ENCODE assay signal across 1 cellular context in the genomic region with DNA sequence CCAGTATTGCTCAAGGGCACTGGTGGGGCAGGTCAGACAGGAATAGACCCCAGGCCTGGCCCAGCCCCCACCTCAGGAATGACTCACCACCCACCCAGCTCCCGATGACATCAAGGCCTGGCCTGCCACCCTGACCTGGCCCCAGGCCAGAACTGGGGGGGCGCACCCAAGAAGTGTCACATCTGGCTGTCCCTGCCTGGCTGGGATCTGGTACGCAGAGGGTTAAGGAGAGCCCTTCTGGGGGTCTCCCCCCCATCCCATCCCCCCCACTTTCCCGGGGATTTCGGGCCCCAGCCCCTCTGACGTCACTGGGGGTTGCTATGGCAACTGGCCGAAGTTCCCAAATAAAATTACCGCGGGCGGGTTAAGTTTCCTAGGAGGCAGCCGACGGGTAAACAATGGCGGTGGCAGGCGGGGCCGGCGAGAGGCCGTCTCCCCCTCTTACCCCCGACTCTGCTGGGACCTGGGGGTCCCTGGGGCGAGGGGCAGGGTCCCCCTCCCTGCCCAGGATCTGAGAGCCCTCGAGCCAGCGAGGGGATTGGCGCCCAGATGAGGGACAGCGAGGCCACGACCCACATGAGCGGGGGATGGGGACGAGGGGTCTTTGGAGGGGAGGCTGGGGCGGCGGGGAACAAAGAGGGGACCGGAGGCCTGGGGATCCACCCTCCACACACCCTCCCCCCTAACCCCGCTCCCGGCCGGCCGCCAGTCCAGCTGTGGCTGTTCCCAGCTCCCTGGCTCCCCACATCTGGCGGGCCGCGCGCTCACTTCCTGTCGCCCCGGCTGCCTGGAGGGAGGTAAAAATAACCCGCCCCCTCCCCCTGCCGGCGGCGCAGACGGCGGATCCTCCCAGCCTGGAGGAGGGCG.
TF ChIP-seq lines count a peak whose summit lies in the region.

No MANE protein-coding gene starts in this region.

TF ChIP-seq in K562, 482 proteins besides CTCF, POLR2A, EP300 and RAD21 (continued from another document and continues in another):
- no peak for TF ChIP-seq E4F1 (CRISPR knock-in tag; IDR thresholded peaks at IDR 0.05; ENCODE audit: borderline replicate concordance)
- TF ChIP-seq CAMTA2 (CRISPR knock-in tag; conservative IDR thresholded peaks at IDR 0.05): no peak
- TF ChIP-seq MECOM (CRISPR knock-in tag; IDR thresholded peaks at IDR 0.05): no peak
- TF ChIP-seq PTRF (tag; IDR thresholded peaks at IDR 0.05): no peak
- peak; percentile 83 for TF ChIP-seq NCOR1 (IDR thresholded peaks at IDR 0.05)
- TF ChIP-seq, protein P1, sequence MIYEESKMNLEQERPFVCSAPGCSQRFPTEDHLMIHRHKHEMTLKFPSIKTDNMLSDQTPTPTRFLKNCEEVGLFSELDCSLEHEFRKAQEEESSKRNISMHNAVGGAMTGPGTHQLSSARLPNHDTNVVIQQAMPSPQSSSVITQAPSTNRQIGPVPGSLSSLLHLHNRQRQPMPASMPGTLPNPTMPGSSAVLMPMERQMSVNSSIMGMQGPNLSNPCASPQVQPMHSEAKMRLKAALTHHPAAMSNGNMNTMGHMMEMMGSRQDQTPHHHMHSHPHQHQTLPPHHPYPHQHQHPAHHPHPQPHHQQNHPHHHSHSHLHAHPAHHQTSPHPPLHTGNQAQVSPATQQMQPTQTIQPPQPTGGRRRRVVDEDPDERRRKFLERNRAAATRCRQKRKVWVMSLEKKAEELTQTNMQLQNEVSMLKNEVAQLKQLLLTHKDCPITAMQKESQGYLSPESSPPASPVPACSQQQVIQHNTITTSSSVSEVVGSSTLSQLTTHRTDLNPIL (CRISPR knock-in tag; IDR thresholded peaks at IDR 0.05): no peak
- TF ChIP-seq, protein P2, sequence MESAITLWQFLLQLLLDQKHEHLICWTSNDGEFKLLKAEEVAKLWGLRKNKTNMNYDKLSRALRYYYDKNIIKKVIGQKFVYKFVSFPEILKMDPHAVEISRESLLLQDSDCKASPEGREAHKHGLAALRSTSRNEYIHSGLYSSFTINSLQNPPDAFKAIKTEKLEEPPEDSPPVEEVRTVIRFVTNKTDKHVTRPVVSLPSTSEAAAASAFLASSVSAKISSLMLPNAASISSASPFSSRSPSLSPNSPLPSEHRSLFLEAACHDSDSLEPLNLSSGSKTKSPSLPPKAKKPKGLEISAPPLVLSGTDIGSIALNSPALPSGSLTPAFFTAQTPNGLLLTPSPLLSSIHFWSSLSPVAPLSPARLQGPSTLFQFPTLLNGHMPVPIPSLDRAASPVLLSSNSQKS (CRISPR knock-in tag; IDR thresholded peaks at IDR 0.05): no peak
- TF ChIP-seq ZNF507 (tag; conservative IDR thresholded peaks at IDR 0.05): no peak
- peak; percentile 87 for TF ChIP-seq SMAD1 (IDR thresholded peaks at IDR 0.05; ENCODE audit: low read depth, low read length, partially characterized antibody)
- TF ChIP-seq, protein P3, sequence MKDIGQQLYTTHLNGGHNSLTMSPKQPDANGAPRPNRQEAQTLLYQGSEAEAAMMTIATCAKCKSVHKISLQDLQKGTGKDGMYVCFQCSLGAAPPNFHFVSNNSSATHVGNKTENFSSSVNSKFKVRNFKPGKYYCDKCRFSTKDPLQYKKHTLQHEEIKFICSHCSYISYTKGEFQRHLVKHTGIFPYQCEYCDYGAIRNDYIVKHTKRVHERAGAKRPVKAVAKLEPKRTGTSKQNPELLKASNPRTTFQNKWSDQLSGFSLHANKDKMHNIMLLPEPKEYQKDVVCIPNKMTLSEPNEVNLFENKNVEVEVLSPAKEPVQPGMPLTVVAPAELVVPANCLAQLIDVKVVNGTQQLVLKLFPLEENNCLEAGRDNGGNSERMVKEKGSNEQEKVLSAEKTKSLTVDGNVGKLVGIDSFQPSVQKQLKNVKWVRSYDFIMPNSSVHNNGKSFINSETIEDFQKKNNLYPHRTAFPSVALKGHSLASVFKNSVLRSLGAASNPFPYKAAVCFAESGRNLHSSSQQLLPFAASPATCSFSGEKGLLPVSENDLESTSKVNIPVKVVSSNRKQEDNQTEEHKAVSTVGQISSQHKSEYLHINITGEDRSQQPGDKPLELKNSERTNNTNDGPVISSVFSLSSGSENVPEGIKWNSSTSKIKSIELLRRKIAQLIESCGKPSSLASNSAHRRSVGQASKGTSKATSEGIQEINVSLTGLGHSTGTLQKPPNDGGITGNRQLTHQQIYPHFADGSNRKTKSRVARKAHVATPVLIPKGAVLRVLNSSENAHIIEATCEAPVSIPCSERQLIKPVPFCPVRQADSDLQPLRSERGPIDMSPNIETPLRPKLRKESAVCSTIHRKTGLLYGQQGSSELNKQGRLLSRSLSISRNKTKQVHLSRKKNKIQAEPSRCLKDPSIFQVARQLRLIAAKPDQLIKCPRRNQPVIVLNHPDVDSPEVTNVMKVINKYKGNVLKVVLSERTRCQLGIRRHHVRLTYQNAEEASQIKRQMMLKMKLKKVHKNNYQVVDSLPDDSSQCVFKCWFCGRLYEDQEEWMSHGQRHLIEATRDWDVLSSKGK (CRISPR knock-in tag; IDR thresholded peaks at IDR 0.05): no peak
- TF ChIP-seq L3MBTL2 (IDR thresholded peaks at IDR 0.05): no peak
- no peak for TF ChIP-seq ZNF699 (CRISPR knock-in tag; IDR thresholded peaks at IDR 0.05; ENCODE audit: insufficient replicate concordance)
- TF ChIP-seq ELF1 (tag; IDR thresholded peaks at IDR 0.05): peak; percentile 77
- TF ChIP-seq, protein P4, sequence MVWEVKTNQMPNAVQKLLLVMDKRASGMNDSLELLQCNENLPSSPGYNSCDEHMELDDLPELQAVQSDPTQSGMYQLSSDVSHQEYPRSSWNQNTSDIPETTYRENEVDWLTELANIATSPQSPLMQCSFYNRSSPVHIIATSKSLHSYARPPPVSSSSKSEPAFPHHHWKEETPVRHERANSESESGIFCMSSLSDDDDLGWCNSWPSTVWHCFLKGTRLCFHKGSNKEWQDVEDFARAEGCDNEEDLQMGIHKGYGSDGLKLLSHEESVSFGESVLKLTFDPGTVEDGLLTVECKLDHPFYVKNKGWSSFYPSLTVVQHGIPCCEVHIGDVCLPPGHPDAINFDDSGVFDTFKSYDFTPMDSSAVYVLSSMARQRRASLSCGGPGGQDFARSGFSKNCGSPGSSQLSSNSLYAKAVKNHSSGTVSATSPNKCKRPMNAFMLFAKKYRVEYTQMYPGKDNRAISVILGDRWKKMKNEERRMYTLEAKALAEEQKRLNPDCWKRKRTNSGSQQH (CRISPR knock-in tag; IDR thresholded peaks at IDR 0.05): 0 out of 2 replicates have a peak, but pooled peaks have one; percentile 7
- TF ChIP-seq, protein P5, sequence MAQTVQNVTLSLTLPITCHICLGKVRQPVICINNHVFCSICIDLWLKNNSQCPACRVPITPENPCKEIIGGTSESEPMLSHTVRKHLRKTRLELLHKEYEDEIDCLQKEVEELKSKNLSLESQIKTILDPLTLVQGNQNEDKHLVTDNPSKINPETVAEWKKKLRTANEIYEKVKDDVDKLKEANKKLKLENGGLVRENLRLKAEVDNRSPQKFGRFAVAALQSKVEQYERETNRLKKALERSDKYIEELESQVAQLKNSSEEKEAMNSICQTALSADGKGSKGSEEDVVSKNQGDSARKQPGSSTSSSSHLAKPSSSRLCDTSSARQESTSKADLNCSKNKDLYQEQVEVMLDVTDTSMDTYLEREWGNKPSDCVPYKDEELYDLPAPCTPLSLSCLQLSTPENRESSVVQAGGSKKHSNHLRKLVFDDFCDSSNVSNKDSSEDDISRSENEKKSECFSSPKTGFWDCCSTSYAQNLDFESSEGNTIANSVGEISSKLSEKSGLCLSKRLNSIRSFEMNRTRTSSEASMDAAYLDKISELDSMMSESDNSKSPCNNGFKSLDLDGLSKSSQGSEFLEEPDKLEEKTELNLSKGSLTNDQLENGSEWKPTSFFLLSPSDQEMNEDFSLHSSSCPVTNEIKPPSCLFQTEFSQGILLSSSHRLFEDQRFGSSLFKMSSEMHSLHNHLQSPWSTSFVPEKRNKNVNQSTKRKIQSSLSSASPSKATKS (CRISPR knock-in tag; IDR thresholded peaks at IDR 0.05): no peak
- no peak for TF ChIP-seq POU5F1 (IDR thresholded peaks at IDR 0.05; ENCODE audit: borderline replicate concordance, low read depth, low read length, partially characterized antibody)
- TF ChIP-seq MAX (CRISPR knock-in tag; IDR thresholded peaks at IDR 0.05): no peak
- TF ChIP-seq ZNF347 (CRISPR knock-in tag; IDR thresholded peaks at IDR 0.05; ENCODE audit: low read depth): no peak
- TF ChIP-seq ARHGAP35 (IDR thresholded peaks at IDR 0.05; ENCODE audit: partially characterized antibody): no peak
- TF ChIP-seq DPF2 (IDR thresholded peaks at IDR 0.05): peak; percentile 91
- TF ChIP-seq ILK (tag; IDR thresholded peaks at IDR 0.05; ENCODE audit: borderline replicate concordance, low read depth): no peak
- no peak for TF ChIP-seq ZNF165 (CRISPR knock-in tag; IDR thresholded peaks at IDR 0.05; ENCODE audit: borderline replicate concordance)
- peak in 1 of 2 experiments; percentile 30; a peak in 1 of 4 replicates for TF ChIP-seq FOXK2 (conservative IDR thresholded peaks at IDR 0.05 in 1 of 2, IDR thresholded peaks at IDR 0.05 in 1 of 2; ENCODE audit: low read depth in 2 of 2)
- TF ChIP-seq TOE1 (IDR thresholded peaks at IDR 0.05; ENCODE audit: borderline replicate concordance): peak; percentile 35; the same call in 1 of the 2 replicates
- no peak for TF ChIP-seq TOE1 (CRISPR knock-in tag; IDR thresholded peaks at IDR 0.05; ENCODE audit: borderline replicate concordance, low read depth)
- TF ChIP-seq, protein P6, sequence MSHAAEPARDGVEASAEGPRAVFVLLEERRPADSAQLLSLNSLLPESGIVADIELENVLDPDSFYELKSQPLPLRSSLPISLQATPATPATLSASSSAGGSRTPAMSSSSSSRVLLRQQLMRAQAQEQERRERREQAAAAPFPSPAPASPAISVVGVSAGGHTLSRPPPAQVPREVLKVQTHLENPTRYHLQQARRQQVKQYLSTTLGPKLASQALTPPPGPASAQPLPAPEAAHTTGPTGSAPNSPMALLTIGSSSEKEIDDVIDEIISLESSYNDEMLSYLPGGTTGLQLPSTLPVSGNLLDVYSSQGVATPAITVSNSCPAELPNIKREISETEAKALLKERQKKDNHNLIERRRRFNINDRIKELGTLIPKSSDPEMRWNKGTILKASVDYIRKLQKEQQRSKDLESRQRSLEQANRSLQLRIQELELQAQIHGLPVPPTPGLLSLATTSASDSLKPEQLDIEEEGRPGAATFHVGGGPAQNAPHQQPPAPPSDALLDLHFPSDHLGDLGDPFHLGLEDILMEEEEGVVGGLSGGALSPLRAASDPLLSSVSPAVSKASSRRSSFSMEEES (CRISPR knock-in tag; IDR thresholded peaks at IDR 0.05): no peak
- TF ChIP-seq CGGBP1 (CRISPR knock-in tag; IDR thresholded peaks at IDR 0.05): no peak
- no peak for TF ChIP-seq CBX2 (IDR thresholded peaks at IDR 0.05; ENCODE audit: insufficient read depth, low read length, poor library complexity, severe bottlenecking)
- no peak for TF ChIP-seq NFE2 (IDR thresholded peaks at IDR 0.05; ENCODE audit: low read depth)
- TF ChIP-seq ZNF239 (CRISPR knock-in tag; IDR thresholded peaks at IDR 0.05): no peak; the same call in 1 of the 2 replicates
- TF ChIP-seq SP2 (IDR thresholded peaks at IDR 0.05; ENCODE audit: extremely low read depth, low read depth, low read length, poor library complexity, severe bottlenecking): no peak
- peak; percentile 90 for TF ChIP-seq GABPA (tag; conservative IDR thresholded peaks at IDR 0.05; ENCODE audit: low read depth)
- TF ChIP-seq, protein P7, sequence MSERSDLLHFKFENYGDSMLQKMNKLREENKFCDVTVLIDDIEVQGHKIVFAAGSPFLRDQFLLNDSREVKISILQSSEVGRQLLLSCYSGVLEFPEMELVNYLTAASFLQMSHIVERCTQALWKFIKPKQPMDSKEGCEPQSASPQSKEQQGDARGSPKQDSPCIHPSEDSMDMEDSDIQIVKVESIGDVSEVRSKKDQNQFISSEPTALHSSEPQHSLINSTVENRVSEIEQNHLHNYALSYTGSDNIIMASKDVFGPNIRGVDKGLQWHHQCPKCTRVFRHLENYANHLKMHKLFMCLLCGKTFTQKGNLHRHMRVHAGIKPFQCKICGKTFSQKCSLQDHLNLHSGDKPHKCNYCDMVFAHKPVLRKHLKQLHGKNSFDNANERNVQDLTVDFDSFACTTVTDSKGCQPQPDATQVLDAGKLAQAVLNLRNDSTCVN (CRISPR knock-in tag; IDR thresholded peaks at IDR 0.05): peak; percentile 59; the same call in 1 of the 2 replicates
- peak; percentile 57 for TF ChIP-seq ZNF384 (IDR thresholded peaks at IDR 0.05; ENCODE audit: low read depth, low read length)
- TF ChIP-seq TARDBP (IDR thresholded peaks at IDR 0.05): no peak; the same call in 1 of the 2 replicates
- TF ChIP-seq SMAD4 (CRISPR knock-in tag; conservative IDR thresholded peaks at IDR 0.05): peak; percentile 98
- no peak for TF ChIP-seq NR2C2 (CRISPR knock-in tag; IDR thresholded peaks at IDR 0.05)
- peak; percentile 63; the same call in 1 of the 2 replicates for TF ChIP-seq NR2C2 (tag; IDR thresholded peaks at IDR 0.05)
